In the genomic region with DNA sequence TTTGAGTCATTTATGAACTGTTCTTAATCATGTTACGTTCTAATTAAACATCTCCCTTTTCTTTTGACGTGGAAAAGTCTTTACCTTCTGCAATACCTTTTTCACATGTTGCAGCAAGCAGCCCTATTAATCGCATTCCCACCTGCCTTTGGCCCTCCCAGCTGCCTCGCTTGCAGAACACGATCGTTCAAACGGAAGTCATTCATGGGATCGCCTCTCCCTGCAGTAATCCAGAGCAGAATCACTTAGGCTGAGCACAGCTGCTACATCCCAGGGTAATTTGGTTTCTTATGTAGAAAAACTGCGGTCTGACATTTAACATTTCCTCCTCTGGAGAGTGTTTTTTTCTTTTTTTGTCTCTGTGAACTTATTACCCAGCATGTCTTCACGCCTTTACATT, we compare ENCODE assay signal across 17 cellular contexts.
A peak's percentile ranks its signal among the peaks of the same experiment; 100 is the strongest.
DNase-seq lines count a peak whose midpoint lies in the region; ATAC-seq and TF ChIP-seq lines count a peak whose summit lies in the region.
"Had no signal": no experiment of that assay in that cellular context is flagged by ENCODE, and none has a peak within 500 bp of the region (broad histone marks: within the 10 kb centered on the region; RNA-seq: fewer than 3 reads in every experiment).

No MANE protein-coding gene starts in this region.

- H3K27ac ChIP-seq in foreskin keratinocyte (no peak overlapping the region), suprapubic skin (no peak overlapping the region)
- H3K27ac ChIP-seq: C4-2B had no signal

- 51% methylated on average over 10 of the region's 10 CpGs for WGBS in suprapubic skin

- no peak overlapping the region for H3K4me3 ChIP-seq in suprapubic skin
- H3K4me3 ChIP-seq: GM23338 had no signal

- no peak for TF ChIP-seq POLR2A in suprapubic skin (IDR thresholded peaks at IDR 0.05)

- no peaks in the 10 kb centered on the region for H3K36me3 ChIP-seq in suprapubic skin
- H3K36me3 ChIP-seq: BE2C had no signal

- no peak for ATAC-seq in foreskin keratinocyte
- ATAC-seq: GM23338 had no signal

- TF ChIP-seq CTCF in foreskin keratinocyte (conservative IDR thresholded peaks at IDR 0.05) (no peak), suprapubic skin (IDR thresholded peaks at IDR 0.05) (no peak)

- H3K4me1 ChIP-seq in foreskin keratinocyte (no peaks in the 10 kb centered on the region), suprapubic skin (no peaks in the 10 kb centered on the region)

- no peak for TF ChIP-seq EP300 in suprapubic skin (IDR thresholded peaks at IDR 0.05)

- no peaks in the 10 kb centered on the region for H3K9me3 ChIP-seq in suprapubic skin
- H3K9me3 ChIP-seq: BE2C had no signal

- peak; percentile 58 for DNase-seq in NCI-H82 (lab: John Stamatoyannopoulos, UW)
- no peak for DNase-seq in NCI-H82 treated with DMSO at 0.1 percent for 48 hours (lab: John Stamatoyannopoulos, UW; ENCODE audit: unreplicated experiment)
- peak; percentile 17 for DNase-seq in NCI-H2171 (lab: John Stamatoyannopoulos, UW)
- DNase-seq in foreskin keratinocyte, result peak; percentile 9 to 10
- DNase-seq in retina, result peak; percentile 57
- no peak for DNase-seq in COLO668 (lab: John Stamatoyannopoulos, UW; ENCODE audit: unreplicated experiment)
- DNase-seq in NCI-H2196 treated with DMSO at 0.1 percent for 48 hours (lab: John Stamatoyannopoulos, UW; ENCODE audit: unreplicated experiment), result no peak
- no peak for DNase-seq in suprapubic skin (ENCODE audit: low spot score in 2 of 2)
- DNase-seq: ACHN; BE2C; CD4-positive, alpha-beta T cell; DMS153; DMS79; GF-D8; HCEC 1CT had no signal

- H3K27me3 ChIP-seq in foreskin keratinocyte (no peaks in the 10 kb centered on the region), suprapubic skin (no peaks in the 10 kb centered on the region)
- H3K27me3 ChIP-seq: BE2C had no signal

Comparison
In these comparisons a context has a peak if more than half of its experiments do, and no peak if none do; other contexts are left out.
1. DNase-seq: peak in NCI-H82 (single experiment), NCI-H2171 (single experiment), foreskin keratinocyte (2 of 2) and retina (single experiment); none in NCI-H82 treated with DMSO at 0.1 percent for 48 hours (single experiment), COLO668 (single experiment), NCI-H2196 treated with DMSO at 0.1 percent for 48 hours (single experiment) and suprapubic skin (0 of 2).